14 cellular contexts compared by ENCODE assay signal in genomic region chr14:24071144-24071697, GRCh38. TPM values are rescaled to one million over a fixed set of nuclear protein-coding genes. Genes with fewer than 3 reads are reported as not detected.
DNase-seq lines count a peak whose midpoint lies in the region; ATAC-seq and TF ChIP-seq lines count a peak whose summit lies in the region.
"Had no signal": no experiment of that assay in that cellular context is flagged by ENCODE, and none has a peak within 500 bp of the region (broad histone marks: within the 10 kb centered on the region; RNA-seq: fewer than 3 reads in every experiment).

Gene CPNE6 (plus strand): TSS chr14:24071562. CDS start chr14:24072937, 1,375 bp downstream.

- H3K27ac ChIP-seq in caudate nucleus (ENCODE audit: low read depth, low read length): peak within 1 kb of the TSS; percentile 80
- H3K27ac ChIP-seq in gastroesophageal sphincter: no peak within 1 kb of the TSS
- H3K27ac ChIP-seq: PC-9, prostate gland had no signal

- WGBS in gastroesophageal sphincter (ENCODE audit: low coverage in 1 of 2), 2 donors: 60% methylated on average over 8 of the region's 19 CpGs; no CpG with 5 or more reads in 1 of the 2 donors

- no peaks in the 10 kb centered on the region for H3K9me3 ChIP-seq in gastroesophageal sphincter
- H3K9me3 ChIP-seq: prostate gland had no signal

- no peak for ATAC-seq in gastroesophageal sphincter
- ATAC-seq in GM18502 (IDR thresholded peaks at IDR 0.05; ENCODE audit: poor library complexity, unreplicated experiment): no peak
- no peak for ATAC-seq in HG02852 (IDR thresholded peaks at IDR 0.05; ENCODE audit: unreplicated experiment)
- ATAC-seq: WTC11 had no signal

- H3K4me3 ChIP-seq in gastroesophageal sphincter: no peak within 1 kb of the TSS
- H3K4me3 ChIP-seq: PC-9, prostate gland had no signal

- H3K36me3 ChIP-seq in gastroesophageal sphincter: no peaks in the 10 kb centered on the region
- H3K36me3 ChIP-seq: prostate gland had no signal

- peak; percentile 38 for DNase-seq in stimulated activated naive CD4-positive, alpha-beta T cell treated with Interleukin-2 at 50 U/mL for 16 hours (lab: John Stamatoyannopoulos, UW)
- no peak for DNase-seq in stimulated activated naive CD4-positive, alpha-beta T cell (lab: John Stamatoyannopoulos, UW)
- DNase-seq in caudate nucleus (lab: John Stamatoyannopoulos, UW): peak in 43 of 61 donors; percentile 13 to 82 (median 47)
- peak; percentile 68 for DNase-seq in posterior vena cava (ENCODE audit: low spot score)
- DNase-seq in KG1 (lab: John Stamatoyannopoulos, UW): no peak
- DNase-seq: NCI-H1105 treated with DMSO at 0.1 percent for 48 hours, PC-9 had no signal

- no peak for TF ChIP-seq POLR2A in gastroesophageal sphincter (IDR thresholded peaks at IDR 0.05)

- TF ChIP-seq CTCF in gastroesophageal sphincter (IDR thresholded peaks at IDR 0.05): no peak

- H3K27me3 ChIP-seq in gastroesophageal sphincter: peaks cover 44% of the 10 kb centered on the region

- intact Hi-C loops in posterior vena cava (cut with DNase I): no loop called here

- H3K4me1 ChIP-seq in gastroesophageal sphincter: peaks cover 0 to 21% (median 0%) of the 10 kb centered on the region in 3 donors
- H3K4me1 ChIP-seq: prostate gland had no signal

- no peak for TF ChIP-seq EP300 in gastroesophageal sphincter (IDR thresholded peaks at IDR 0.05)

RNA-seq across cellular contexts. Expression of gene CPNE6, which starts in this region (rescaled TPM):
- total RNA-seq in posterior vena cava (1 to 10 TPM in 1 of 2 donors, under 1 TPM in 1; 0.32 to 1.3 TPM), gastroesophageal sphincter (1 to 10 TPM in 1 of 4 donors, not detected in 3; 1.5 TPM)
- total RNA-seq: Daoy, NCI-H460, PC-9, WTC11 had no signal

Comparison
In these comparisons a context has a peak if more than half of its experiments do, and no peak if none do; other contexts are left out.
1. DNase-seq: peak in stimulated activated naive CD4-positive, alpha-beta T cell treated with Interleukin-2 at 50 U/mL for 16 hours (single experiment), caudate nucleus (43 of 61) and posterior vena cava (single experiment); none in stimulated activated naive CD4-positive, alpha-beta T cell (0 of 6) and KG1 (single experiment).